Comparison of ENCODE assay signal across 8 cellular contexts in the genomic region with DNA sequence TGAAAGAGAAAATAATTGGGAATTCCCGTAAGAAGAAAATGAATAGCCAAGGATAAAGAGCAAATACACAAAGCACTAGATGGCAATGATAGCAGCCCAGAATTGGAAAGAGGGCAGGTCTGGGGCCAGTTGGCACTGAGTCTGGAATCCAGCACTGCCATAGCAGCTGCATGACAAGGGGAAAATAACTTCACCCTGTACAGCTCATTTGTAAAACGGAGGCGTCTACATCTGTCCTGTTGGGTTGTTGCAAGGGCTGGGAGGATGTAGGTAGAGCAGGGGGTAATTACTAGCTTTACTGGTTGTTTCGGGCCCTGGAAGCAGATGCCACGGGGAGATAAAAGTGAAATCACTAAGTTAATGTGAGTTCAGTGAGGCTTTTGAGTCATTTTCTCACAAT.
DNase-seq lines count a peak whose midpoint lies in the region; FAIRE-seq and TF ChIP-seq lines count a peak whose summit lies in the region.

No MANE protein-coding gene starts in this region.

- H3K36me3 ChIP-seq in SK-N-SH (replicated peaks in 1 of 2; ENCODE audit: control insufficient read depth in 1 of 2, insufficient read depth in 2 of 2, low read length in 1 of 2) (peaks cover 42 to 87% of the 10 kb centered on the region in 2 experiments), ovary (no peaks in the 10 kb centered on the region)

- intact Hi-C loops in ovary (cut with DNase I): no loop called here

- H3K4me1 Mint-ChIP-seq in nephron: peaks cover 15% of the 10 kb centered on the region

- H3K9me2 ChIP-seq in SK-N-SH: no peaks in the 10 kb centered on the region

- H3K4me3 ChIP-seq in SK-N-SH (ENCODE audit: low read depth in 2 of 2, low read length in 1 of 2) (no peak overlapping the region), ovary (no peak overlapping the region)

- 27% methylated on average over 5 of the region's 5 CpGs for WGBS in SK-N-SH (ENCODE audit: low lambda C conversion rate)
- 75 to 92% (median 86%) methylated on average over 5 of the region's 5 CpGs for WGBS in ovary, 3 donors

- peaks cover 31% of the 10 kb centered on the region for H3F3A ChIP-seq in SK-N-SH (replicated peaks; ENCODE audit: insufficient read depth)

- no peaks in the 10 kb centered on the region for H3K9me3 ChIP-seq in SK-N-SH
- no peaks in the 10 kb centered on the region for H3K9me3 ChIP-seq in ovary

- peaks cover 27% of the 10 kb centered on the region for H3K36me3 Mint-ChIP-seq in nephron (ENCODE audit: low read depth)

- peak overlapping the region in 2 of 3 experiments; percentile 11 to 18 for H3K27ac Mint-ChIP-seq in nephron

- peak; percentile 28 to 72; a peak in 3 of 4 replicates for TF ChIP-seq EP300 in SK-N-SH (IDR thresholded peaks at IDR 0.05; ENCODE audit: borderline replicate concordance in 1 of 2, low read depth in 1 of 2, low read length in 1 of 2)
- no peak for TF ChIP-seq EP300 in ovary (IDR thresholded peaks at IDR 0.05)

- CTCF ChIA-PET in SK-N-SH (lab: Yijun Ruan, JAX): interaction anchor here (0.8 to 0.9 kb wide), 2 partner anchors 111 to 332 kb away, joined by 3 to 4 read pairs; no protein-coding TSS in a partner anchor

- no peak overlapping the region for H3K4me2 ChIP-seq in SK-N-SH

- peak; percentile 15 for DNase-seq in AG08395 (ENCODE audit: low spot score)
- no peak for DNase-seq in SK-N-SH
- peak; percentile 12 to 25 for DNase-seq in frontal cortex (ENCODE audit: low spot score in 2 of 2)
- DNase-seq in epidermal melanocyte (ENCODE audit: insufficient read length, low spot score): no peak
- DNase-seq in NCI-H774 (lab: John Stamatoyannopoulos, UW): no peak
- no peak for DNase-seq in ovary
- no peak for DNase-seq in GM20000 (ENCODE audit: low spot score)

- H3K27me3 Mint-ChIP-seq in nephron (ENCODE audit: low read depth): peaks cover 7% of the 10 kb centered on the region

- H3K4me3 Mint-ChIP-seq in nephron: no peak overlapping the region

- H3K9me3 Mint-ChIP-seq in nephron: no peaks in the 10 kb centered on the region

- peaks cover 0 to 26% of the 10 kb centered on the region in 2 experiments; a peak in 3 of 4 replicates for H3K4me1 ChIP-seq in SK-N-SH (ENCODE audit: control insufficient read depth in 1 of 2, insufficient read depth in 2 of 2, low read depth in 1 of 2, low read length in 1 of 2)
- H3K4me1 ChIP-seq in ovary (ENCODE audit: insufficient read depth): no peaks in the 10 kb centered on the region

- FAIRE-seq in frontal cortex (lab: Jason Lieb, UNC): no peak

- no peaks in the 10 kb centered on the region for H3K27me3 ChIP-seq in SK-N-SH (ENCODE audit: insufficient read depth)
- no peaks in the 10 kb centered on the region for H3K27me3 ChIP-seq in ovary

- H4K20me1 ChIP-seq in SK-N-SH (ENCODE audit: insufficient read depth): no peaks in the 10 kb centered on the region

- TF ChIP-seq RAD21 in SK-N-SH (IDR thresholded peaks at IDR 0.05; ENCODE audit: low read length): no peak

- no peak overlapping the region for H2AFZ ChIP-seq in SK-N-SH (ENCODE audit: low read depth)

- POLR2A ChIA-PET in SK-N-SH (lab: Yijun Ruan, JAX): no interaction called here

- peaks cover 7% of the 10 kb centered on the region; the same call in 1 of the 2 replicates for H3K79me2 ChIP-seq in SK-N-SH (ENCODE audit: insufficient read depth)

- no peak for TF ChIP-seq POLR2A in ovary (IDR thresholded peaks at IDR 0.05)

- no peak for TF ChIP-seq CTCF in SK-N-SH (IDR thresholded peaks at IDR 0.05)
- no peak for TF ChIP-seq CTCF in nephron (IDR thresholded peaks at IDR 0.05; ENCODE audit: unreplicated experiment in 3 of 3)
- no peak for TF ChIP-seq CTCF in ovary (IDR thresholded peaks at IDR 0.05)
- no peak for TF ChIP-seq CTCF in GM20000 (IDR thresholded peaks at IDR 0.05; ENCODE audit: extremely low read depth, missing control alignments)

- H3K27ac ChIP-seq in SK-N-SH (ENCODE audit: low read depth in 2 of 2, low read length in 1 of 2): peak overlapping the region; percentile 77 to 85; a peak in 3 of 4 replicates
- no peak overlapping the region for H3K27ac ChIP-seq in ovary

- H3K9ac ChIP-seq in SK-N-SH: peak overlapping the region; percentile 8; the same call in 1 of the 2 replicates

TF ChIP-seq in SK-N-SH, 30 proteins besides CTCF, POLR2A, EP300 and RAD21:
- TF ChIP-seq TEAD4 (IDR thresholded peaks at IDR 0.05; ENCODE audit: borderline replicate concordance, insufficient read depth) (peak; percentile 59; the same call in 1 of the 2 replicates), GABPA (IDR thresholded peaks at IDR 0.05; ENCODE audit: low read depth) (no peak), FOXM1 (IDR thresholded peaks at IDR 0.05; ENCODE audit: low read depth) (0 out of 2 replicates have a peak, but pooled peaks have one; percentile 1), NFIC (IDR thresholded peaks at IDR 0.05; ENCODE audit: borderline replicate concordance) (peak; percentile 80), MEF2A (IDR thresholded peaks at IDR 0.05; ENCODE audit: borderline replicate concordance, low read depth) (peak; percentile 52; the same call in 1 of the 2 replicates), FOXJ3 (CRISPR knock-in tag; IDR thresholded peaks at IDR 0.05) (no peak), JUND (IDR thresholded peaks at IDR 0.05) (no peak), EZH2phosphoT487 (IDR thresholded peaks at IDR 0.05; ENCODE audit: borderline replicate concordance, low read depth) (no peak), TCF12 (IDR thresholded peaks at IDR 0.05) (peak; percentile 76), ELF1 (IDR thresholded peaks at IDR 0.05) (no peak), RXRA (IDR thresholded peaks at IDR 0.05; ENCODE audit: borderline replicate concordance, low read depth) (0 out of 2 replicates have a peak, but pooled peaks have one; percentile 6), POLR2AphosphoS5 (IDR thresholded peaks at IDR 0.05; ENCODE audit: low read depth, low read length) (0 out of 2 replicates have a peak, but pooled peaks have one; percentile 40)
- TF ChIP-seq, protein P1, sequence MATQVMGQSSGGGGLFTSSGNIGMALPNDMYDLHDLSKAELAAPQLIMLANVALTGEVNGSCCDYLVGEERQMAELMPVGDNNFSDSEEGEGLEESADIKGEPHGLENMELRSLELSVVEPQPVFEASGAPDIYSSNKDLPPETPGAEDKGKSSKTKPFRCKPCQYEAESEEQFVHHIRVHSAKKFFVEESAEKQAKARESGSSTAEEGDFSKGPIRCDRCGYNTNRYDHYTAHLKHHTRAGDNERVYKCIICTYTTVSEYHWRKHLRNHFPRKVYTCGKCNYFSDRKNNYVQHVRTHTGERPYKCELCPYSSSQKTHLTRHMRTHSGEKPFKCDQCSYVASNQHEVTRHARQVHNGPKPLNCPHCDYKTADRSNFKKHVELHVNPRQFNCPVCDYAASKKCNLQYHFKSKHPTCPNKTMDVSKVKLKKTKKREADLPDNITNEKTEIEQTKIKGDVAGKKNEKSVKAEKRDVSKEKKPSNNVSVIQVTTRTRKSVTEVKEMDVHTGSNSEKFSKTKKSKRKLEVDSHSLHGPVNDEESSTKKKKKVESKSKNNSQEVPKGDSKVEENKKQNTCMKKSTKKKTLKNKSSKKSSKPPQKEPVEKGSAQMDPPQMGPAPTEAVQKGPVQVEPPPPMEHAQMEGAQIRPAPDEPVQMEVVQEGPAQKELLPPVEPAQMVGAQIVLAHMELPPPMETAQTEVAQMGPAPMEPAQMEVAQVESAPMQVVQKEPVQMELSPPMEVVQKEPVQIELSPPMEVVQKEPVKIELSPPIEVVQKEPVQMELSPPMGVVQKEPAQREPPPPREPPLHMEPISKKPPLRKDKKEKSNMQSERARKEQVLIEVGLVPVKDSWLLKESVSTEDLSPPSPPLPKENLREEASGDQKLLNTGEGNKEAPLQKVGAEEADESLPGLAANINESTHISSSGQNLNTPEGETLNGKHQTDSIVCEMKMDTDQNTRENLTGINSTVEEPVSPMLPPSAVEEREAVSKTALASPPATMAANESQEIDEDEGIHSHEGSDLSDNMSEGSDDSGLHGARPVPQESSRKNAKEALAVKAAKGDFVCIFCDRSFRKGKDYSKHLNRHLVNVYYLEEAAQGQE (IDR thresholded peaks at IDR 0.05; ENCODE audit: low read depth, low read length): 0 out of 2 replicates have a peak, but pooled peaks have one; percentile 32
- TF ChIP-seq, protein P2, sequence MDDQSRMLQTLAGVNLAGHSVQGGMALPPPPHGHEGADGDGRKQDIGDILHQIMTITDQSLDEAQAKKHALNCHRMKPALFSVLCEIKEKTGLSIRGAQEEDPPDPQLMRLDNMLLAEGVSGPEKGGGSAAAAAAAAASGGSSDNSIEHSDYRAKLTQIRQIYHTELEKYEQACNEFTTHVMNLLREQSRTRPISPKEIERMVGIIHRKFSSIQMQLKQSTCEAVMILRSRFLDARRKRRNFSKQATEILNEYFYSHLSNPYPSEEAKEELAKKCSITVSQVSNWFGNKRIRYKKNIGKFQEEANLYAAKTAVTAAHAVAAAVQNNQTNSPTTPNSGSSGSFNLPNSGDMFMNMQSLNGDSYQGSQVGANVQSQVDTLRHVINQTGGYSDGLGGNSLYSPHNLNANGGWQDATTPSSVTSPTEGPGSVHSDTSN (IDR thresholded peaks at IDR 0.05): peak; percentile 75
TF ChIP-seq in SK-N-SH: peak in this region for 9.

Comparison
In these comparisons a context has a peak if more than half of its experiments do, and no peak if none do; other contexts are left out.
1. DNase-seq: peak in AG08395 (single experiment) and frontal cortex (2 of 2); none in SK-N-SH (single experiment), epidermal melanocyte (single experiment), NCI-H774 (single experiment), ovary (0 of 5) and GM20000 (single experiment).
2. H3K27ac ChIP-seq: peak in SK-N-SH (2 of 2); none in ovary (0 of 2).